In the genomic region with DNA sequence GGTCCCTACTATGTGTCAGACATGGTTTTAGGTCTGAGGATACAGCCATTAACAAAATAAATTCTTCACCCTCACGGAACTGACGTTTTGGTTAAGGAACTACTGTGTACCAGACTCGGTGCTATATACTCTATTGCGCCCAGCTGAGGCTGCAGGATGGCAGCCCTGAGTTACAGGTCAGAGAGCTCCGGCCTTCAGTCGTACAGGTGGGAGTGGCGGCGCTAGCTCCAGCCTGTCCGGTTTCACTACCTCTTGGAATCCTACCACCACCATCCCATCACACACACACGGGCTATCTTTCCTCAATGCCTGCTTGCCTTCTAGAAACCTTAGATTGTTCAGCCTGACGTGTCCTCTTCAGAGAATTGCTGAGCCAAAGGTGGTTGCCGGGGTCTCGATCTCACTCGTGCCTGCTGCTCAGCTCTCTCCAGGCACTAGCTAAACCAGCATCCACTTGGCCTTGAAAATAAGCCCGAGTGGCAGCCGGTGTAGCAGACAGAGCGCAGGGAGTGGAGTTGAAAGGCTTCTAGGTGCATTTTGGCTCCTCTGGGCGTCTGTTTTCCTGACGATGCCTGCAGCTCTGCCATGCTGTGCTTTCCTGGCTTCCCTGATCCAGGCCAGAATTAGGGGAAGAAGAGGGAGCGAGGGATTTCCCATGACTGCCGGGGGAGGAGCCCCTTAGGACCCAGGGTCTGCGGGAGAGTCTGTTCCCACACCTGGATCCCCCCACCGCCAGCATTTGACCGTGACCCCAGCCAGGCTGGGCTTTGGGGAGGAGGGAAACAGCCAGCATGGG, we compare ENCODE assay signal across 1 cellular context.
TF ChIP-seq lines count a peak whose summit lies in the region.

No MANE protein-coding gene starts in this region.

TF ChIP-seq in HepG2, 621 proteins besides CTCF, POLR2A, EP300 and RAD21:
- TF ChIP-seq CAMTA2 (CRISPR knock-in tag; IDR thresholded peaks at IDR 0.05; ENCODE audit: borderline replicate concordance) (no peak), MXI1 (IDR thresholded peaks at IDR 0.05; ENCODE audit: borderline replicate concordance, low read depth, low read length) (no peak), KDM4B (CRISPR knock-in tag; IDR thresholded peaks at IDR 0.05) (0 out of 2 replicates have a peak, but pooled peaks have one; percentile 8), MEIS2 (CRISPR knock-in tag; IDR thresholded peaks at IDR 0.05) (0 out of 2 replicates have a peak, but pooled peaks have one; percentile 28), EZH2 (conservative IDR thresholded peaks at IDR 0.05; ENCODE audit: low read depth, low read length) (0 out of 2 replicates have a peak, but pooled peaks have one; percentile 69), HIVEP1 (CRISPR knock-in tag; IDR thresholded peaks at IDR 0.05) (0 out of 2 replicates have a peak, but pooled peaks have one; percentile 6), ZNF263 (CRISPR knock-in tag; IDR thresholded peaks at IDR 0.05) (0 out of 2 replicates have a peak, but pooled peaks have one; percentile 5), ELF4 (CRISPR knock-in tag; IDR thresholded peaks at IDR 0.05; ENCODE audit: borderline replicate concordance) (no peak)
- TF ChIP-seq, protein P1, sequence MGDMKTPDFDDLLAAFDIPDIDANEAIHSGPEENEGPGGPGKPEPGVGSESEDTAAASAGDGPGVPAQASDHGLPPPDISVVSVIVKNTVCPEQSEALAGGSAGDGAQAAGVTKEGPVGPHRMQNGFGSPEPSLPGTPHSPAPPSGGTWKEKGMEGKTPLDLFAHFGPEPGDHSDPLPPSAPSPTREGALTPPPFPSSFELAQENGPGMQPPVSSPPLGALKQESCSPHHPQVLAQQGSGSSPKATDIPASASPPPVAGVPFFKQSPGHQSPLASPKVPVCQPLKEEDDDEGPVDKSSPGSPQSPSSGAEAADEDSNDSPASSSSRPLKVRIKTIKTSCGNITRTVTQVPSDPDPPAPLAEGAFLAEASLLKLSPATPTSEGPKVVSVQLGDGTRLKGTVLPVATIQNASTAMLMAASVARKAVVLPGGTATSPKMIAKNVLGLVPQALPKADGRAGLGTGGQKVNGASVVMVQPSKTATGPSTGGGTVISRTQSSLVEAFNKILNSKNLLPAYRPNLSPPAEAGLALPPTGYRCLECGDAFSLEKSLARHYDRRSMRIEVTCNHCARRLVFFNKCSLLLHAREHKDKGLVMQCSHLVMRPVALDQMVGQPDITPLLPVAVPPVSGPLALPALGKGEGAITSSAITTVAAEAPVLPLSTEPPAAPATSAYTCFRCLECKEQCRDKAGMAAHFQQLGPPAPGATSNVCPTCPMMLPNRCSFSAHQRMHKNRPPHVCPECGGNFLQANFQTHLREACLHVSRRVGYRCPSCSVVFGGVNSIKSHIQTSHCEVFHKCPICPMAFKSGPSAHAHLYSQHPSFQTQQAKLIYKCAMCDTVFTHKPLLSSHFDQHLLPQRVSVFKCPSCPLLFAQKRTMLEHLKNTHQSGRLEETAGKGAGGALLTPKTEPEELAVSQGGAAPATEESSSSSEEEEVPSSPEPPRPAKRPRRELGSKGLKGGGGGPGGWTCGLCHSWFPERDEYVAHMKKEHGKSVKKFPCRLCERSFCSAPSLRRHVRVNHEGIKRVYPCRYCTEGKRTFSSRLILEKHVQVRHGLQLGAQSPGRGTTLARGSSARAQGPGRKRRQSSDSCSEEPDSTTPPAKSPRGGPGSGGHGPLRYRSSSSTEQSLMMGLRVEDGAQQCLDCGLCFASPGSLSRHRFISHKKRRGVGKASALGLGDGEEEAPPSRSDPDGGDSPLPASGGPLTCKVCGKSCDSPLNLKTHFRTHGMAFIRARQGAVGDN (CRISPR knock-in tag; IDR thresholded peaks at IDR 0.05), result peak; percentile 14; the same call in 1 of the 2 replicates
